ENCODE assay signal across 1 cellular context in the genomic region with DNA sequence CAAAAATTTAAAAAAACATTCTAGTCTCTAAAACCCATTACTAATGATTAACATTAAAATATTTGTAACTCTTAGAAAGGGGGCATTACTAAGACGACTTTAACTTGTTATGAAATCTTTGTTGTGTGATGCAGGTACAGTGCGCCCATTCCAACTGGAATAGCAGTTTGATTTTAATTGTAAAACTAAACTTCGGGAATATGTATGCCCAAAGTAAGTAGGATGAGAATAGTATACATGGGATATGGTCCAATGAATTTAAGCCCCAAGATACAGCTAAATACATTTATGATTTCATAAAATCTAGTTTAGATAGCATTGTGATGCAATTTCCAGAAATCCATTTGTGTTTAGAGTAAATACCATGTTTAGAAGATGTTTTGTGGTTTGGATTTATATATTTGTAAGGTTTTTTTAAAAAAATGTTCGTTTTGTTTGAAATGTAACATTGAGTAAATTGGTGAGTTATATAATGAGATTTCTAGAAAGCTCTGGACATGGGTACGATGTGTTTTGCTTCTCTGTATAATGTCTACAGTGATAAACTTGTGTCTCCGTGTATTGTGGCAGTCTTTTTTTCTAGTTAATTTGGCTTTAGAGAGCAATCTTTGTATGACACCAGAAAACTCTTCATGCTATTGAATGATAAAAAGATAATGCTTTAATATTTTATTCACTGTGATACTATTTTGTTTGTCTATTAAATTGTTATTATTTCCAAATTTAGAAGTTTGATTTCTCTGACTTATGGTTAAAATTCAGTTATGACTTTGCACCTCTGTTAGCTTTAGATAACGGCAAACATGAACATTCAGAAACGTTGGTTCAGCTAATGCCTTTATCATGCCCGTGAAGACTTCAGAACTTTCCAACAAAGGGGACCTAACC.
TF ChIP-seq lines count a peak whose summit lies in the region.

No MANE protein-coding gene starts in this region.

TF ChIP-seq in K562, 482 proteins besides CTCF, POLR2A, EP300 and RAD21 (continued from another document and continues in another):
- TF ChIP-seq BRD4 (IDR thresholded peaks at IDR 0.05) (peak; percentile 88), BCL6 (CRISPR knock-in tag; IDR thresholded peaks at IDR 0.05) (no peak), NELFE (IDR thresholded peaks at IDR 0.05; ENCODE audit: insufficient read depth, insufficient read length) (no peak), ZNF586 (CRISPR knock-in tag; conservative IDR thresholded peaks at IDR 0.05) (no peak), HDAC8 (tag; IDR thresholded peaks at IDR 0.05) (no peak), NFATC3 (IDR thresholded peaks at IDR 0.05) (peak; percentile 76; the same call in 1 of the 2 replicates), STAG1 (CRISPR knock-in tag; IDR thresholded peaks at IDR 0.05; ENCODE audit: borderline replicate concordance) (no peak), ARID2 (IDR thresholded peaks at IDR 0.05) (no peak), ZNF408 (CRISPR knock-in tag; IDR thresholded peaks at IDR 0.05; ENCODE audit: low read depth) (no peak), SETDB1 (IDR thresholded peaks at IDR 0.05; ENCODE audit: low read length) (no peak), ZNF561 (CRISPR knock-in tag; conservative IDR thresholded peaks at IDR 0.05) (no peak), POLR3G (IDR thresholded peaks at IDR 0.05; ENCODE audit: extremely low read depth, insufficient read length, insufficient replicate concordance) (no peak), SMC3 (conservative IDR thresholded peaks at IDR 0.05; ENCODE audit: insufficient read depth, low read depth, low read length) (no peak), U2AF2 (optimal IDR thresholded peaks at IDR 0.05; ENCODE audit: low read depth, low read length) (no peak), RCOR1 (IDR thresholded peaks at IDR 0.05; ENCODE audit: borderline replicate concordance in 1 of 2, low read depth in 2 of 2, low read length in 2 of 2) (peak in 1 of 2 experiments; percentile 42; a peak in 1 of 4 replicates), ARNT (IDR thresholded peaks at IDR 0.05) (peak in 1 of 2 experiments; percentile 77; a peak in 2 of 4 replicates), ZNF316 (IDR thresholded peaks at IDR 0.05) (peak; percentile 70), WHSC1 (IDR thresholded peaks at IDR 0.05; ENCODE audit: low read length) (no peak), ELF4 (CRISPR knock-in tag; IDR thresholded peaks at IDR 0.05) (no peak), SRSF9 (IDR thresholded peaks at IDR 0.05; ENCODE audit: borderline replicate concordance, low read depth, low read length) (no peak), ZNF57 (CRISPR knock-in tag; IDR thresholded peaks at IDR 0.05) (no peak), NFYB (IDR thresholded peaks at IDR 0.05; ENCODE audit: extremely low read depth, insufficient read length) (no peak), NFE2L1 (tag; IDR thresholded peaks at IDR 0.05; ENCODE audit: borderline replicate concordance, low read depth) (0 out of 2 replicates have a peak, but pooled peaks have one; percentile 11), CREM (IDR thresholded peaks at IDR 0.05; ENCODE audit: low read depth) (no peak), RBM17 (IDR thresholded peaks at IDR 0.05; ENCODE audit: borderline replicate concordance, low read depth, low read length) (no peak), POU5F1 (IDR thresholded peaks at IDR 0.05; ENCODE audit: borderline replicate concordance, low read depth, low read length, partially characterized antibody) (no peak), NR2F6 (CRISPR knock-in tag; IDR thresholded peaks at IDR 0.05) (no peak), ZNF77 (CRISPR knock-in tag; IDR thresholded peaks at IDR 0.05) (no peak), TAF9B (IDR thresholded peaks at IDR 0.05; ENCODE audit: partially characterized antibody) (peak; percentile 3), ETS2 (tag; IDR thresholded peaks at IDR 0.05; ENCODE audit: borderline replicate concordance, poor library complexity, severe bottlenecking) (no peak)
- TF ChIP-seq, protein P1, sequence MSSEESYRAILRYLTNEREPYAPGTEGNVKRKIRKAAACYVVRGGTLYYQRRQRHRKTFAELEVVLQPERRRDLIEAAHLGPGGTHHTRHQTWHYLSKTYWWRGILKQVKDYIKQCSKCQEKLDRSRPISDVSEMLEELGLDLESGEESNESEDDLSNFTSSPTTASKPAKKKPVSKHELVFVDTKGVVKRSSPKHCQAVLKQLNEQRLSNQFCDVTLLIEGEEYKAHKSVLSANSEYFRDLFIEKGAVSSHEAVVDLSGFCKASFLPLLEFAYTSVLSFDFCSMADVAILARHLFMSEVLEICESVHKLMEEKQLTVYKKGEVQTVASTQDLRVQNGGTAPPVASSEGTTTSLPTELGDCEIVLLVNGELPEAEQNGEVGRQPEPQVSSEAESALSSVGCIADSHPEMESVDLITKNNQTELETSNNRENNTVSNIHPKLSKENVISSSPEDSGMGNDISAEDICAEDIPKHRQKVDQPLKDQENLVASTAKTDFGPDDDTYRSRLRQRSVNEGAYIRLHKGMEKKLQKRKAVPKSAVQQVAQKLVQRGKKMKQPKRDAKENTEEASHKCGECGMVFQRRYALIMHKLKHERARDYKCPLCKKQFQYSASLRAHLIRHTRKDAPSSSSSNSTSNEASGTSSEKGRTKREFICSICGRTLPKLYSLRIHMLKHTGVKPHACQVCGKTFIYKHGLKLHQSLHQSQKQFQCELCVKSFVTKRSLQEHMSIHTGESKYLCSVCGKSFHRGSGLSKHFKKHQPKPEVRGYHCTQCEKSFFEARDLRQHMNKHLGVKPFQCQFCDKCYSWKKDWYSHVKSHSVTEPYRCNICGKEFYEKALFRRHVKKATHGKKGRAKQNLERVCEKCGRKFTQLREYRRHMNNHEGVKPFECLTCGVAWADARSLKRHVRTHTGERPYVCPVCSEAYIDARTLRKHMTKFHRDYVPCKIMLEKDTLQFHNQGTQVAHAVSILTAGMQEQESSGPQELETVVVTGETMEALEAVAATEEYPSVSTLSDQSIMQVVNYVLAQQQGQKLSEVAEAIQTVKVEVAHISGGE (CRISPR knock-in tag; IDR thresholded peaks at IDR 0.05) = peak in 1 of 3 experiments; percentile 41; a peak in 2 of 6 replicates
- TF ChIP-seq, protein P2, sequence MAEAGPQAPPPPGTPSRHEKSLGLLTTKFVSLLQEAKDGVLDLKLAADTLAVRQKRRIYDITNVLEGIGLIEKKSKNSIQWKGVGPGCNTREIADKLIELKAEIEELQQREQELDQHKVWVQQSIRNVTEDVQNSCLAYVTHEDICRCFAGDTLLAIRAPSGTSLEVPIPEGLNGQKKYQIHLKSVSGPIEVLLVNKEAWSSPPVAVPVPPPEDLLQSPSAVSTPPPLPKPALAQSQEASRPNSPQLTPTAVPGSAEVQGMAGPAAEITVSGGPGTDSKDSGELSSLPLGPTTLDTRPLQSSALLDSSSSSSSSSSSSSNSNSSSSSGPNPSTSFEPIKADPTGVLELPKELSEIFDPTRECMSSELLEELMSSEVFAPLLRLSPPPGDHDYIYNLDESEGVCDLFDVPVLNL (CRISPR knock-in tag; IDR thresholded peaks at IDR 0.05; ENCODE audit: low read depth) = no peak
- TF ChIP-seq, protein P3, sequence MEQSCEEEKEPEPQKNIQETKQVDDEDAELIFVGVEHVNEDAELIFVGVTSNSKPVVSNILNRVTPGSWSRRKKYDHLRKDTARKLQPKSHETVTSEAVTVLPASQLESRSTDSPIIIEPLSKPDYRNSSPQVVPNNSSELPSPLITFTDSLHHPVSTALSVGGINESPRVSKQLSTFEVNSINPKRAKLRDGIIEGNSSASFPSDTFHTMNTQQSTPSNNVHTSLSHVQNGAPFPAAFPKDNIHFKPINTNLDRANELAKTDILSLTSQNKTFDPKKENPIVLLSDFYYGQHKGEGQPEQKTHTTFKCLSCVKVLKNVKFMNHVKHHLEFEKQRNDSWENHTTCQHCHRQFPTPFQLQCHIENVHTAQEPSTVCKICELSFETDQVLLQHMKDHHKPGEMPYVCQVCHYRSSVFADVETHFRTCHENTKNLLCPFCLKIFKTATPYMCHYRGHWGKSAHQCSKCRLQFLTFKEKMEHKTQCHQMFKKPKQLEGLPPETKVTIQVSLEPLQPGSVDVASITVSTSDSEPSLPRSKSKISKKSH (CRISPR knock-in tag; IDR thresholded peaks at IDR 0.05) = no peak
- TF ChIP-seq, protein P4, sequence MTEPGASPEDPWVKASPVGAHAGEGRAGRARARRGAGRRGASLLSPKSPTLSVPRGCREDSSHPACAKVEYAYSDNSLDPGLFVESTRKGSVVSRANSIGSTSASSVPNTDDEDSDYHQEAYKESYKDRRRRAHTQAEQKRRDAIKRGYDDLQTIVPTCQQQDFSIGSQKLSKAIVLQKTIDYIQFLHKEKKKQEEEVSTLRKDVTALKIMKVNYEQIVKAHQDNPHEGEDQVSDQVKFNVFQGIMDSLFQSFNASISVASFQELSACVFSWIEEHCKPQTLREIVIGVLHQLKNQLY (CRISPR knock-in tag; conservative IDR thresholded peaks at IDR 0.05) = no peak
- TF ChIP-seq, protein P5, sequence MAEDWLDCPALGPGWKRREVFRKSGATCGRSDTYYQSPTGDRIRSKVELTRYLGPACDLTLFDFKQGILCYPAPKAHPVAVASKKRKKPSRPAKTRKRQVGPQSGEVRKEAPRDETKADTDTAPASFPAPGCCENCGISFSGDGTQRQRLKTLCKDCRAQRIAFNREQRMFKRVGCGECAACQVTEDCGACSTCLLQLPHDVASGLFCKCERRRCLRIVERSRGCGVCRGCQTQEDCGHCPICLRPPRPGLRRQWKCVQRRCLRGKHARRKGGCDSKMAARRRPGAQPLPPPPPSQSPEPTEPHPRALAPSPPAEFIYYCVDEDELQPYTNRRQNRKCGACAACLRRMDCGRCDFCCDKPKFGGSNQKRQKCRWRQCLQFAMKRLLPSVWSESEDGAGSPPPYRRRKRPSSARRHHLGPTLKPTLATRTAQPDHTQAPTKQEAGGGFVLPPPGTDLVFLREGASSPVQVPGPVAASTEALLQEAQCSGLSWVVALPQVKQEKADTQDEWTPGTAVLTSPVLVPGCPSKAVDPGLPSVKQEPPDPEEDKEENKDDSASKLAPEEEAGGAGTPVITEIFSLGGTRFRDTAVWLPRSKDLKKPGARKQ (CRISPR knock-in tag; IDR thresholded peaks at IDR 0.05) = 0 out of 2 replicates have a peak, but pooled peaks have one; percentile 11
- TF ChIP-seq, protein P6, sequence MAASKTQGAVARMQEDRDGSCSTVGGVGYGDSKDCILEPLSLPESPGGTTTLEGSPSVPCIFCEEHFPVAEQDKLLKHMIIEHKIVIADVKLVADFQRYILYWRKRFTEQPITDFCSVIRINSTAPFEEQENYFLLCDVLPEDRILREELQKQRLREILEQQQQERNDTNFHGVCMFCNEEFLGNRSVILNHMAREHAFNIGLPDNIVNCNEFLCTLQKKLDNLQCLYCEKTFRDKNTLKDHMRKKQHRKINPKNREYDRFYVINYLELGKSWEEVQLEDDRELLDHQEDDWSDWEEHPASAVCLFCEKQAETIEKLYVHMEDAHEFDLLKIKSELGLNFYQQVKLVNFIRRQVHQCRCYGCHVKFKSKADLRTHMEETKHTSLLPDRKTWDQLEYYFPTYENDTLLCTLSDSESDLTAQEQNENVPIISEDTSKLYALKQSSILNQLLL (CRISPR knock-in tag; IDR thresholded peaks at IDR 0.05; ENCODE audit: borderline replicate concordance) = no peak
- TF ChIP-seq, protein P7, sequence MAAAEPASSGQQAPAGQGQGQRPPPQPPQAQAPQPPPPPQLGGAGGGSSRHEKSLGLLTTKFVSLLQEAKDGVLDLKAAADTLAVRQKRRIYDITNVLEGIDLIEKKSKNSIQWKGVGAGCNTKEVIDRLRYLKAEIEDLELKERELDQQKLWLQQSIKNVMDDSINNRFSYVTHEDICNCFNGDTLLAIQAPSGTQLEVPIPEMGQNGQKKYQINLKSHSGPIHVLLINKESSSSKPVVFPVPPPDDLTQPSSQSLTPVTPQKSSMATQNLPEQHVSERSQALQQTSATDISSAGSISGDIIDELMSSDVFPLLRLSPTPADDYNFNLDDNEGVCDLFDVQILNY (CRISPR knock-in tag; IDR thresholded peaks at IDR 0.05) = no peak
- TF ChIP-seq, protein P8, sequence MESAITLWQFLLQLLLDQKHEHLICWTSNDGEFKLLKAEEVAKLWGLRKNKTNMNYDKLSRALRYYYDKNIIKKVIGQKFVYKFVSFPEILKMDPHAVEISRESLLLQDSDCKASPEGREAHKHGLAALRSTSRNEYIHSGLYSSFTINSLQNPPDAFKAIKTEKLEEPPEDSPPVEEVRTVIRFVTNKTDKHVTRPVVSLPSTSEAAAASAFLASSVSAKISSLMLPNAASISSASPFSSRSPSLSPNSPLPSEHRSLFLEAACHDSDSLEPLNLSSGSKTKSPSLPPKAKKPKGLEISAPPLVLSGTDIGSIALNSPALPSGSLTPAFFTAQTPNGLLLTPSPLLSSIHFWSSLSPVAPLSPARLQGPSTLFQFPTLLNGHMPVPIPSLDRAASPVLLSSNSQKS (CRISPR knock-in tag; IDR thresholded peaks at IDR 0.05) = no peak
- TF ChIP-seq, protein P9, sequence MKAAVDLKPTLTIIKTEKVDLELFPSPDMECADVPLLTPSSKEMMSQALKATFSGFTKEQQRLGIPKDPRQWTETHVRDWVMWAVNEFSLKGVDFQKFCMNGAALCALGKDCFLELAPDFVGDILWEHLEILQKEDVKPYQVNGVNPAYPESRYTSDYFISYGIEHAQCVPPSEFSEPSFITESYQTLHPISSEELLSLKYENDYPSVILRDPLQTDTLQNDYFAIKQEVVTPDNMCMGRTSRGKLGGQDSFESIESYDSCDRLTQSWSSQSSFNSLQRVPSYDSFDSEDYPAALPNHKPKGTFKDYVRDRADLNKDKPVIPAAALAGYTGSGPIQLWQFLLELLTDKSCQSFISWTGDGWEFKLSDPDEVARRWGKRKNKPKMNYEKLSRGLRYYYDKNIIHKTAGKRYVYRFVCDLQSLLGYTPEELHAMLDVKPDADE (conservative IDR thresholded peaks at IDR 0.05; ENCODE audit: control insufficient read depth, low read depth, low read length) = no peak
